In genomic region chr16:34062620-34063253, GRCh38 we compare ENCODE assay signal across 7 cellular contexts.
DNase-seq lines count a peak whose midpoint lies in the region; ATAC-seq and TF ChIP-seq lines count a peak whose summit lies in the region.
"Not testable (repeated sequence)": the region's sequence is repeated elsewhere in the genome, so short reads cannot be mapped to it uniquely, and the experiment has no call there.

No MANE protein-coding gene starts in this region.

- H3K4me3 ChIP-seq in body of pancreas, gastroesophageal sphincter, mucosa of descending colon: not testable (repeated sequence)
- peak overlapping the region; percentile 21; the same call in 1 of the 2 replicates for H3K4me3 ChIP-seq in iPS-18c (ENCODE audit: insufficient read depth, low read depth, low read length)

- not testable (repeated sequence) for TF ChIP-seq CTCF in body of pancreas (IDR thresholded peaks at IDR 0.05); gastroesophageal sphincter (IDR thresholded peaks at IDR 0.05); mucosa of descending colon (IDR thresholded peaks at IDR 0.05)

- H3K36me3 ChIP-seq in body of pancreas (replicated peaks in 1 of 2; ENCODE audit: insufficient read depth in 1 of 2, low read depth in 2 of 2); gastroesophageal sphincter; mucosa of descending colon (ENCODE audit: low read depth): not testable (repeated sequence)

- ATAC-seq in GM19395 (IDR thresholded peaks at IDR 0.05; ENCODE audit: unreplicated experiment) (peak; percentile 68), HG02970 (IDR thresholded peaks at IDR 0.05; ENCODE audit: low FRiP score, unreplicated experiment) (peak; percentile 53), body of pancreas (peak; percentile 48), gastroesophageal sphincter (peak; percentile 74), mucosa of descending colon (peak; percentile 71)
- peak; percentile 61 for ATAC-seq in stimulated activated naive CD8-positive, alpha-beta T cell treated with anti-CD3 and anti-CD28 coated beads, Interleukin-15, Interleukin-2, amounts not matched to agents 100 U/mL and 50 U/mL, for 24 hours

- not testable (repeated sequence) for H3K27ac ChIP-seq in body of pancreas, gastroesophageal sphincter

- H3K27me3 ChIP-seq in body of pancreas, gastroesophageal sphincter: not testable (repeated sequence)

- peaks cover 0 to 18% (median 0%) of the 10 kb centered on the region in 3 donors for H3K9me3 ChIP-seq in body of pancreas
- H3K9me3 ChIP-seq in gastroesophageal sphincter: peaks cover 0 to 43% (median 0%) of the 10 kb centered on the region in 3 donors
- H3K9me3 ChIP-seq in iPS-18c (ENCODE audit: control insufficient read depth, insufficient read depth, low read length): peaks cover 32% of the 10 kb centered on the region
- peaks cover 55% of the 10 kb centered on the region for H3K9me3 ChIP-seq in mucosa of descending colon

- intact Hi-C loops in body of pancreas (cut with DNase I); mucosa of descending colon (cut with DNase I, micrococcal nuclease): not testable (repeated sequence)

- TF ChIP-seq EP300 in gastroesophageal sphincter (IDR thresholded peaks at IDR 0.05): not testable (repeated sequence)

- 42 to 45% methylated on average over 4 of the region's 4 CpGs for WGBS in body of pancreas, 2 donors
- 46 to 47% methylated on average over 4 of the region's 4 CpGs for WGBS in gastroesophageal sphincter (ENCODE audit: low coverage in 1 of 2), 2 donors

- not testable (repeated sequence) for TF ChIP-seq POLR2A in body of pancreas (IDR thresholded peaks at IDR 0.05); gastroesophageal sphincter (IDR thresholded peaks at IDR 0.05)

- not testable (repeated sequence) for DNase-seq in body of pancreas; mucosa of descending colon; stimulated activated naive CD8-positive, alpha-beta T cell treated with anti-CD3 and anti-CD28 coated beads, Interleukin-15, Interleukin-2, amounts not matched to agents 100 U/mL and 50 U/mL, for 24 hours

- H3K4me1 ChIP-seq in body of pancreas; gastroesophageal sphincter; mucosa of descending colon (ENCODE audit: low read depth): not testable (repeated sequence)
